Comparison of ENCODE assay signal across 1 cellular context in the genomic region with DNA sequence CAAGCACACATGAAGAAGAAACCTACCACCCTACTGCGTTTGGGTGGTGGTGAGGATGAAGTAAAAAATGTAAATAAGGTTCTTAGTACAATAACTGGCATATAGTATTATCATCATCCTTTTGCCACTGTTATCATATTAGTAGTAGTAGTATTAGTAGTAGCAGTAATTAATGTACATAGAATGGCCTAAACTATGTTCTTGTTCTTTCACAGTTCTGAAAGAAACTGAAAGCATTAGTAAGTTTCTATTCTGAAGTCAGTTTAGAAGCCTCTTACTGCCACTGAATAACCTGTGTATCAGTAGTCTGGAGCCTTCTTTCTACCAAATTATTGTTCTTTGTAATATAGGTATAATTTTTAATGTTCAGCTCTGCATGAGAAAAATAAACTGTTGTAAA.
TF ChIP-seq lines count a peak whose summit lies in the region.

No MANE protein-coding gene starts in this region.

TF ChIP-seq in GM12878, 131 proteins besides CTCF, POLR2A, EP300 and RAD21 (continued from another document):
- TF ChIP-seq, protein P1, sequence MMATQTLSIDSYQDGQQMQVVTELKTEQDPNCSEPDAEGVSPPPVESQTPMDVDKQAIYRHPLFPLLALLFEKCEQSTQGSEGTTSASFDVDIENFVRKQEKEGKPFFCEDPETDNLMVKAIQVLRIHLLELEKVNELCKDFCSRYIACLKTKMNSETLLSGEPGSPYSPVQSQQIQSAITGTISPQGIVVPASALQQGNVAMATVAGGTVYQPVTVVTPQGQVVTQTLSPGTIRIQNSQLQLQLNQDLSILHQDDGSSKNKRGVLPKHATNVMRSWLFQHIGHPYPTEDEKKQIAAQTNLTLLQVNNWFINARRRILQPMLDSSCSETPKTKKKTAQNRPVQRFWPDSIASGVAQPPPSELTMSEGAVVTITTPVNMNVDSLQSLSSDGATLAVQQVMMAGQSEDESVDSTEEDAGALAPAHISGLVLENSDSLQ (IDR thresholded peaks at IDR 0.05) = no peak
- TF ChIP-seq CBX5 (IDR thresholded peaks at IDR 0.05; ENCODE audit: low read depth) (no peak), MYC (IDR thresholded peaks at IDR 0.05; ENCODE audit: insufficient read depth, insufficient read length, insufficient replicate concordance, low read length, severe bottlenecking) (no peak), CBFB (IDR thresholded peaks at IDR 0.05; ENCODE audit: low read depth) (no peak), YBX1 (IDR thresholded peaks at IDR 0.05) (no peak), E4F1 (IDR thresholded peaks at IDR 0.05; ENCODE audit: borderline replicate concordance, partially characterized antibody) (no peak), PRDM15 (CRISPR knock-in tag; IDR thresholded peaks at IDR 0.05) (no peak), RAD51 (IDR thresholded peaks at IDR 0.05) (no peak), JUND (IDR thresholded peaks at IDR 0.05; ENCODE audit: low read depth, low read length) (no peak), CBX3 (IDR thresholded peaks at IDR 0.05; ENCODE audit: borderline replicate concordance, low read depth) (no peak)
- TF ChIP-seq, protein P2, sequence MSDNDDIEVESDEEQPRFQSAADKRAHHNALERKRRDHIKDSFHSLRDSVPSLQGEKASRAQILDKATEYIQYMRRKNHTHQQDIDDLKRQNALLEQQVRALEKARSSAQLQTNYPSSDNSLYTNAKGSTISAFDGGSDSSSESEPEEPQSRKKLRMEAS (IDR thresholded peaks at IDR 0.05; ENCODE audit: low read depth, low read length) = no peak
